ENCODE assay signal across 19 cellular contexts in the genomic region with DNA sequence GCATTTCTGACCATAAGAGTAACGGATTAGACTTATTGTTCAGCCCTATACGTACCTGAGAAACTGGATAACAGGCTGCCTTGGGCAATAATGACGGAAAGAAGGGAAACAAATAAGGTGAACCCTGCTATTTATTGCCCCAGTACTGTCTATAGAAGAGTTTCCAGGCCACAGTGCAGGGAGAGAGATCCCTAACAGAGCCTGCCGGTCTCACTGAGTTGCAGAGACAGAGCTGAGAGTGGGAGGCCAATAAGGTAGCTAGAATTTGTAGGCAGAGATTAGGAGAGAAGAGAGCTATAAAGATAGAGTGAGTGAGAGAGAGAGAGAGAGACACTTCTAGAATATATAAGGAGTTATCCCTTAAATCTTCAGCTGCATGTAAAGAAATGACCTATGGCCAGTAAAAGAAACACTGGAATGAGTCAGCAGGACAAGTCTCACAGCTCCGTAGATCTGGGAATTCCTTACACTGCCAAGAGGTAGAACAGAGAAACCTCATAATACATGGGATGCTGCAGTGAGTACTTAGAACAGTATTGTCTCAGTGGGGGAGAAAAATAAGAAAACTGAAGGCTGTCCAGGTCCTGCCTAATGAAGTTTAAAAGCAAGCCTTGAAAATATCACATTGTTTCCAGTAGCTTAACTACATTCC. TPM values are rescaled to one million over a fixed set of nuclear protein-coding genes. Genes with fewer than 3 reads are reported as not detected.
A peak's percentile ranks its signal among the peaks of the same experiment; 100 is the strongest.
DNase-seq lines count a peak whose midpoint lies in the region; ATAC-seq, FAIRE-seq and TF ChIP-seq lines count a peak whose summit lies in the region.
"Had no signal": no experiment of that assay in that cellular context is flagged by ENCODE, and none has a peak within 500 bp of the region (broad histone marks: within the 10 kb centered on the region; RNA-seq: fewer than 3 reads in every experiment).

No MANE protein-coding gene starts in this region.

- WGBS in right cardiac atrium: 80% methylated on average over 5 of the region's 5 CpGs
- WGBS in esophagus squamous epithelium, 2 donors: 78% methylated on average over 5 of the region's 5 CpGs
- 86 to 91% methylated on average over 5 of the region's 5 CpGs for WGBS in upper lobe of left lung, 2 donors

- H3K9me3 ChIP-seq in right cardiac atrium (ENCODE audit: control insufficient read depth, low read length) (no peaks in the 10 kb centered on the region), astrocyte (ENCODE audit: insufficient read depth, low read depth, low read length) (no peaks in the 10 kb centered on the region), subcutaneous abdominal adipose tissue (ENCODE audit: control insufficient read depth in 5 of 5, low read length in 5 of 5) (no peaks in the 10 kb centered on the region), esophagus squamous epithelium (no peaks in the 10 kb centered on the region), upper lobe of left lung (no peaks in the 10 kb centered on the region)
- H3K9me3 ChIP-seq: ovary, thyroid gland had no signal

- DNase-seq in left ventricle myocardium superior: no peak
- no peak for DNase-seq in right cardiac atrium
- DNase-seq in astrocyte (ENCODE audit: low read depth): peak; percentile 74
- DNase-seq in fibroblast of the conjunctiva (ENCODE audit: low read depth): peak; percentile 35
- no peak for DNase-seq in esophagus squamous epithelium (lab: John Stamatoyannopoulos, UW)
- DNase-seq in upper lobe of left lung: no peak
- DNase-seq: activated CD4-positive, alpha-beta T cell treated with anti-CD3 and anti-CD28 coated beads, Interleukin-2, amount 50 U/mL, for 48 hours; erythroblast; KG1; midbrain; NCI-H1436 treated with DMSO at 0.1 percent for 48 hours; NCI-H510A treated with DMSO at 0.1 percent for 48 hours; ovary; thyroid gland had no signal

- FAIRE-seq in astrocyte (lab: Jason Lieb, UNC): peak; percentile 64
- FAIRE-seq: A204.1, D721Med had no signal

- H3K36me3 ChIP-seq in astrocyte (ENCODE audit: insufficient read depth, low read length): peaks cover 82% of the 10 kb centered on the region
- peaks cover 2 to 26% (median 20%) of the 10 kb centered on the region in 5 donors for H3K36me3 ChIP-seq in subcutaneous abdominal adipose tissue (ENCODE audit: control insufficient read depth in 5 of 5, insufficient read depth in 5 of 5, low read length in 5 of 5)
- H3K36me3 ChIP-seq in esophagus squamous epithelium: peaks cover 0 to 20% (median 0%) of the 10 kb centered on the region in 3 donors
- peaks cover 0 to 16% (median under 1%) of the 10 kb centered on the region in 4 donors for H3K36me3 ChIP-seq in upper lobe of left lung
- H3K36me3 ChIP-seq: ovary had no signal

- H2AFZ ChIP-seq in astrocyte (ENCODE audit: low read depth, low read length): no peak overlapping the region

- H3K4me1 Mint-ChIP-seq in astrocyte (ENCODE audit: low read depth, unreplicated experiment): peaks cover 15% of the 10 kb centered on the region
- H3K4me1 Mint-ChIP-seq: activated T-helper 17 cell treated with anti-CD3 and anti-CD28 coated beads, Interleukin-2, amount 50 U/mL, for 72 hours had no signal

- ATAC-seq in left ventricle myocardium superior (peak; percentile 37), right cardiac atrium (no peak), upper lobe of left lung (ENCODE audit: low FRiP score in 2 of 2) (no peak), HG03095 (IDR thresholded peaks at IDR 0.05; ENCODE audit: unreplicated experiment) (no peak)
- ATAC-seq: activated T-helper 17 cell treated with anti-CD3 and anti-CD28 coated beads, Interleukin-2, amount 50 U/mL, for 72 hours had no signal

- H3K27me3 Mint-ChIP-seq in astrocyte (ENCODE audit: low read depth, unreplicated experiment): no peaks in the 10 kb centered on the region
- H3K27me3 Mint-ChIP-seq: activated T-helper 17 cell treated with anti-CD3 and anti-CD28 coated beads, Interleukin-2, amount 50 U/mL, for 72 hours had no signal

- H3K27ac ChIP-seq in right cardiac atrium (ENCODE audit: low read length) (no peak overlapping the region), astrocyte (ENCODE audit: low read depth, low read length) (peak overlapping the region; percentile 62), subcutaneous abdominal adipose tissue (ENCODE audit: low read depth, low read length) (peak overlapping the region; percentile 18), esophagus squamous epithelium (no peak overlapping the region), upper lobe of left lung (no peak overlapping the region)
- H3K27ac ChIP-seq: ovary, thyroid gland had no signal

- H3K4me3 Mint-ChIP-seq in astrocyte (ENCODE audit: unreplicated experiment): no peak overlapping the region
- H3K4me3 Mint-ChIP-seq: activated T-helper 17 cell treated with anti-CD3 and anti-CD28 coated beads, Interleukin-2, amount 50 U/mL, for 72 hours had no signal

- H3K4me3 ChIP-seq in right cardiac atrium (ENCODE audit: low read length) (no peak overlapping the region), astrocyte (ENCODE audit: insufficient read depth, low read depth, low read length) (no peak overlapping the region), subcutaneous abdominal adipose tissue (ENCODE audit: low read depth in 1 of 5, low read length in 5 of 5) (no peak overlapping the region), esophagus squamous epithelium (no peak overlapping the region), upper lobe of left lung (no peak overlapping the region)
- H3K4me3 ChIP-seq: ovary, thyroid gland had no signal

- H3K9ac ChIP-seq in astrocyte (ENCODE audit: low read length) (peak overlapping the region; percentile 41), subcutaneous abdominal adipose tissue (ENCODE audit: low read length in 5 of 5) (peak overlapping the region in 1 of 5 donors; percentile 35)

- peaks cover 62% of the 10 kb centered on the region for H4K20me1 ChIP-seq in astrocyte (ENCODE audit: insufficient read depth, low read length)

- TF ChIP-seq EP300 in upper lobe of left lung (IDR thresholded peaks at IDR 0.05): no peak

- no peak for TF ChIP-seq POLR2A in esophagus squamous epithelium (IDR thresholded peaks at IDR 0.05)
- TF ChIP-seq POLR2A in upper lobe of left lung (IDR thresholded peaks at IDR 0.05): no peak

- peak overlapping the region; percentile 92 for H3K27ac Mint-ChIP-seq in astrocyte (ENCODE audit: unreplicated experiment)
- H3K27ac Mint-ChIP-seq: activated T-helper 17 cell treated with anti-CD3 and anti-CD28 coated beads, Interleukin-2, amount 50 U/mL, for 72 hours had no signal

- H3K79me2 ChIP-seq in astrocyte (ENCODE audit: insufficient read depth, low read length): peaks cover 41% of the 10 kb centered on the region

- peaks cover 10% of the 10 kb centered on the region for H3K36me3 Mint-ChIP-seq in astrocyte (ENCODE audit: low read depth, unreplicated experiment)

- no peaks in the 10 kb centered on the region for H3K4me1 ChIP-seq in right cardiac atrium (ENCODE audit: control insufficient read depth, insufficient read depth, low read length)
- H3K4me1 ChIP-seq in astrocyte (ENCODE audit: insufficient read depth, low read length): peaks cover 9% of the 10 kb centered on the region
- H3K4me1 ChIP-seq in subcutaneous abdominal adipose tissue (ENCODE audit: control insufficient read depth in 5 of 5, insufficient read depth in 5 of 5, low read length in 5 of 5): peaks cover 0 to 6% (median 1%) of the 10 kb centered on the region in 5 donors
- H3K4me1 ChIP-seq in esophagus squamous epithelium: peaks cover 0 to 3% (median 0%) of the 10 kb centered on the region in 3 donors
- peaks cover 0 to 6% (median 0%) of the 10 kb centered on the region in 4 donors for H3K4me1 ChIP-seq in upper lobe of left lung
- H3K4me1 ChIP-seq: thyroid gland had no signal

- TF ChIP-seq CTCF in astrocyte (IDR thresholded peaks at IDR 0.05; ENCODE audit: insufficient read depth, low read depth, low read length) (no peak), esophagus squamous epithelium (IDR thresholded peaks at IDR 0.05) (no peak), upper lobe of left lung (IDR thresholded peaks at IDR 0.05) (no peak)

- no peak overlapping the region for H3K4me2 ChIP-seq in astrocyte (ENCODE audit: low read length)

- H3K27me3 ChIP-seq in right cardiac atrium (ENCODE audit: control insufficient read depth, insufficient read depth) (no peaks in the 10 kb centered on the region), astrocyte (ENCODE audit: insufficient read depth, low read length) (no peaks in the 10 kb centered on the region), subcutaneous abdominal adipose tissue (ENCODE audit: control insufficient read depth in 5 of 5, insufficient read depth in 4 of 5, low read length in 5 of 5) (no peaks in the 10 kb centered on the region), esophagus squamous epithelium (no peaks in the 10 kb centered on the region), upper lobe of left lung (no peaks in the 10 kb centered on the region)
- H3K27me3 ChIP-seq: ovary, thyroid gland had no signal

- intact Hi-C loops in left ventricle myocardium superior (cut with micrococcal nuclease) (loop anchor here (10.0 kb wide), 1 partner anchor 880 kb away; no protein-coding TSS in a partner anchor), right cardiac atrium (cut with DNase I) (loop anchor here in 2 of 4 donors (5.0 kb wide), 2 partner anchors 213 to 218 kb away; no protein-coding TSS in a partner anchor), esophagus squamous epithelium (cut with DNase I) (loop anchor here (5.0 kb wide), 2 partner anchors 177 to 213 kb away; no protein-coding TSS in a partner anchor)

- no peaks in the 10 kb centered on the region for H3K9me3 Mint-ChIP-seq in astrocyte (ENCODE audit: unreplicated experiment)
- H3K9me3 Mint-ChIP-seq: activated T-helper 17 cell treated with anti-CD3 and anti-CD28 coated beads, Interleukin-2, amount 50 U/mL, for 72 hours had no signal

RNA-seq across cellular contexts. Expression of a gene that starts 51.8 kb away (rescaled TPM):
- total RNA-seq in left ventricle myocardium superior: 27.0 TPM
- total RNA-seq in right cardiac atrium: 10 to 100 TPM; 27.6 to 29.3 (median 29.1) TPM
- polyA plus RNA-seq in right cardiac atrium: 22.8 TPM
- 4.4 and 4.8 TPM in 2 replicates for total RNA-seq in astrocyte
- total RNA-seq in esophagus squamous epithelium: 1 to 10 TPM; 3.9 to 5.3 (median 4.4) TPM
- total RNA-seq in upper lobe of left lung: 10 to 100 TPM; 11.2 to 29.3 (median 24.5) TPM
- total RNA-seq: activated T-helper 17 cell treated with anti-CD3 and anti-CD28 coated beads, Interleukin-2, amount 50 U/mL, for 72 hours had no signal

Comparison
In these comparisons a context has a peak if more than half of its experiments do, and no peak if none do; other contexts are left out.
1. DNase-seq: peak in astrocyte (single experiment) and fibroblast of the conjunctiva (single experiment); none in left ventricle myocardium superior (single experiment), right cardiac atrium (0 of 3), esophagus squamous epithelium (single experiment) and upper lobe of left lung (0 of 2).
2. H3K27ac ChIP-seq: peak in astrocyte (single experiment) and subcutaneous abdominal adipose tissue (single experiment); none in right cardiac atrium (single experiment), esophagus squamous epithelium (0 of 4) and upper lobe of left lung (0 of 4).